ENCODE assay signal across 1 cellular context in the genomic region with DNA sequence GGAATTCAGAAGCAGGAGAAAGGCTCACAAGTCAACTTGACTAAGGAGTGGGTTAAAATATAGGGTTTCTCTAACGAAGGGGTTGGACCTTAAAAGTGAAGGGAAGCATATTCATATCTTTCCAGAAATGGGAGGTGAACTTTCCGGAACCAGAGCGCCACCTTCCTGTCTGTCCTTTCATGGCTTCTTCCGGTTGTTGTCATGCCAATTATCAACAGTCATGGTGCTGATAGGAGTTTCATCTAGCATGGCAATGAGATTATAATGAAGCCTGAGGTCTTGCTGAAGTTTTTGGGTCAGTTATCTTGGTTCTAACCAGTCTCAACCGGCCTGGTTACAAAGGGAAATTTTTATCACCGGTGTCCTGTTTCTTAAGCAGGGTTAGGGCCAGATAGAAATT.
TF ChIP-seq lines count a peak whose summit lies in the region.

No MANE protein-coding gene starts in this region.

TF ChIP-seq in GM23338, 12 proteins besides CTCF, POLR2A, EP300 and RAD21 (continued from another document):
- TF ChIP-seq, protein P1, sequence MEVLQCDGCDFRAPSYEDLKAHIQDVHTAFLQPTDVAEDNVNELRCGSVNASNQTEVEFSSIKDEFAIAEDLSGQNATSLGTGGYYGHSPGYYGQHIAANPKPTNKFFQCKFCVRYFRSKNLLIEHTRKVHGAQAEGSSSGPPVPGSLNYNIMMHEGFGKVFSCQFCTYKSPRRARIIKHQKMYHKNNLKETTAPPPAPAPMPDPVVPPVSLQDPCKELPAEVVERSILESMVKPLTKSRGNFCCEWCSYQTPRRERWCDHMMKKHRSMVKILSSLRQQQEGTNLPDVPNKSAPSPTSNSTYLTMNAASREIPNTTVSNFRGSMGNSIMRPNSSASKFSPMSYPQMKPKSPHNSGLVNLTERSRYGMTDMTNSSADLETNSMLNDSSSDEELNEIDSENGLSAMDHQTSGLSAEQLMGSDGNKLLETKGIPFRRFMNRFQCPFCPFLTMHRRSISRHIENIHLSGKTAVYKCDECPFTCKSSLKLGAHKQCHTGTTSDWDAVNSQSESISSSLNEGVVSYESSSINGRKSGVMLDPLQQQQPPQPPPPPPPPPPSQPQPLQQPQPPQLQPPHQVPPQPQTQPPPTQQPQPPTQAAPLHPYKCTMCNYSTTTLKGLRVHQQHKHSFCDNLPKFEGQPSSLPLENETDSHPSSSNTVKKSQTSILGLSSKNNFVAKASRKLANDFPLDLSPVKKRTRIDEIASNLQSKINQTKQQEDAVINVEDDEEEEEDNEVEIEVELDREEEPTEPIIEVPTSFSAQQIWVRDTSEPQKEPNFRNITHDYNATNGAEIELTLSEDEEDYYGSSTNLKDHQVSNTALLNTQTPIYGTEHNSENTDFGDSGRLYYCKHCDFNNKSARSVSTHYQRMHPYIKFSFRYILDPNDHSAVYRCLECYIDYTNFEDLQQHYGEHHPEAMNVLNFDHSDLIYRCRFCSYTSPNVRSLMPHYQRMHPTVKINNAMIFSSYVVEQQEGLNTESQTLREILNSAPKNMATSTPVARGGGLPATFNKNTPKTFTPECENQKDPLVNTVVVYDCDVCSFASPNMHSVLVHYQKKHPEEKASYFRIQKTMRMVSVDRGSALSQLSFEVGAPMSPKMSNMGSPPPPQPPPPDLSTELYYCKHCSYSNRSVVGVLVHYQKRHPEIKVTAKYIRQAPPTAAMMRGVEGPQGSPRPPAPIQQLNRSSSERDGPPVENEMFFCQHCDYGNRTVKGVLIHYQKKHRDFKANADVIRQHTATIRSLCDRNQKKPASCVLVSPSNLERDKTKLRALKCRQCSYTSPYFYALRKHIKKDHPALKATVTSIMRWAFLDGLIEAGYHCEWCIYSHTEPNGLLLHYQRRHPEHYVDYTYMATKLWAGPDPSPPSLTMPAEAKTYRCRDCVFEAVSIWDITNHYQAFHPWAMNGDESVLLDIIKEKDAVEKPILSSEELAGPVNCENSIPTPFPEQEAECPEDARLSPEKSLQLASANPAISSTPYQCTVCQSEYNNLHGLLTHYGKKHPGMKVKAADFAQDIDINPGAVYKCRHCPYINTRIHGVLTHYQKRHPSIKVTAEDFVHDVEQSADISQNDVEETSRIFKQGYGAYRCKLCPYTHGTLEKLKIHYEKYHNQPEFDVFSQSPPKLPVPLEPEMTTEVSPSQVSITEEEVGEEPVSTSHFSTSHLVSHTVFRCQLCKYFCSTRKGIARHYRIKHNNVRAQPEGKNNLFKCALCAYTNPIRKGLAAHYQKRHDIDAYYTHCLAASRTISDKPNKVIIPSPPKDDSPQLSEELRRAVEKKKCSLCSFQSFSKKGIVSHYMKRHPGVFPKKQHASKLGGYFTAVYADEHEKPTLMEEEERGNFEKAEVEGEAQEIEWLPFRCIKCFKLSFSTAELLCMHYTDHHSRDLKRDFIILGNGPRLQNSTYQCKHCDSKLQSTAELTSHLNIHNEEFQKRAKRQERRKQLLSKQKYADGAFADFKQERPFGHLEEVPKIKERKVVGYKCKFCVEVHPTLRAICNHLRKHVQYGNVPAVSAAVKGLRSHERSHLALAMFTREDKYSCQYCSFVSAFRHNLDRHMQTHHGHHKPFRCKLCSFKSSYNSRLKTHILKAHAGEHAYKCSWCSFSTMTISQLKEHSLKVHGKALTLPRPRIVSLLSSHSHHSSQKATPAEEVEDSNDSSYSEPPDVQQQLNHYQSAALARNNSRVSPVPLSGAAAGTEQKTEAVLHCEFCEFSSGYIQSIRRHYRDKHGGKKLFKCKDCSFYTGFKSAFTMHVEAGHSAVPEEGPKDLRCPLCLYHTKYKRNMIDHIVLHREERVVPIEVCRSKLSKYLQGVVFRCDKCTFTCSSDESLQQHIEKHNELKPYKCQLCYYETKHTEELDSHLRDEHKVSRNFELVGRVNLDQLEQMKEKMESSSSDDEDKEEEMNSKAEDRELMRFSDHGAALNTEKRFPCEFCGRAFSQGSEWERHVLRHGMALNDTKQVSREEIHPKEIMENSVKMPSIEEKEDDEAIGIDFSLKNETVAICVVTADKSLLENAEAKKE (CRISPR knock-in tag; IDR thresholded peaks at IDR 0.05), result no peak
- TF ChIP-seq ZNF114 (CRISPR knock-in tag; IDR thresholded peaks at IDR 0.05) (no peak), CREB1 (CRISPR knock-in tag; IDR thresholded peaks at IDR 0.05; ENCODE audit: low read depth) (no peak)
- TF ChIP-seq, protein P2, sequence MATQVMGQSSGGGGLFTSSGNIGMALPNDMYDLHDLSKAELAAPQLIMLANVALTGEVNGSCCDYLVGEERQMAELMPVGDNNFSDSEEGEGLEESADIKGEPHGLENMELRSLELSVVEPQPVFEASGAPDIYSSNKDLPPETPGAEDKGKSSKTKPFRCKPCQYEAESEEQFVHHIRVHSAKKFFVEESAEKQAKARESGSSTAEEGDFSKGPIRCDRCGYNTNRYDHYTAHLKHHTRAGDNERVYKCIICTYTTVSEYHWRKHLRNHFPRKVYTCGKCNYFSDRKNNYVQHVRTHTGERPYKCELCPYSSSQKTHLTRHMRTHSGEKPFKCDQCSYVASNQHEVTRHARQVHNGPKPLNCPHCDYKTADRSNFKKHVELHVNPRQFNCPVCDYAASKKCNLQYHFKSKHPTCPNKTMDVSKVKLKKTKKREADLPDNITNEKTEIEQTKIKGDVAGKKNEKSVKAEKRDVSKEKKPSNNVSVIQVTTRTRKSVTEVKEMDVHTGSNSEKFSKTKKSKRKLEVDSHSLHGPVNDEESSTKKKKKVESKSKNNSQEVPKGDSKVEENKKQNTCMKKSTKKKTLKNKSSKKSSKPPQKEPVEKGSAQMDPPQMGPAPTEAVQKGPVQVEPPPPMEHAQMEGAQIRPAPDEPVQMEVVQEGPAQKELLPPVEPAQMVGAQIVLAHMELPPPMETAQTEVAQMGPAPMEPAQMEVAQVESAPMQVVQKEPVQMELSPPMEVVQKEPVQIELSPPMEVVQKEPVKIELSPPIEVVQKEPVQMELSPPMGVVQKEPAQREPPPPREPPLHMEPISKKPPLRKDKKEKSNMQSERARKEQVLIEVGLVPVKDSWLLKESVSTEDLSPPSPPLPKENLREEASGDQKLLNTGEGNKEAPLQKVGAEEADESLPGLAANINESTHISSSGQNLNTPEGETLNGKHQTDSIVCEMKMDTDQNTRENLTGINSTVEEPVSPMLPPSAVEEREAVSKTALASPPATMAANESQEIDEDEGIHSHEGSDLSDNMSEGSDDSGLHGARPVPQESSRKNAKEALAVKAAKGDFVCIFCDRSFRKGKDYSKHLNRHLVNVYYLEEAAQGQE (IDR thresholded peaks at IDR 0.05; ENCODE audit: unreplicated experiment), result no peak
